9 cellular contexts compared by ENCODE assay signal in genomic region chrX:49308604-49309269, GRCh38. TPM values are rescaled to one million over a fixed set of nuclear protein-coding genes. Genes with fewer than 3 reads are reported as not detected.
DNase-seq lines count a peak whose midpoint lies in the region; ATAC-seq and TF ChIP-seq lines count a peak whose summit lies in the region.
"Had no signal": no experiment of that assay in that cellular context is flagged by ENCODE, and none has a peak within 500 bp of the region (broad histone marks: within the 10 kb centered on the region; RNA-seq: fewer than 3 reads in every experiment).

No MANE protein-coding gene starts in this region.

- H3K36me3 ChIP-seq in heart right ventricle (no peaks in the 10 kb centered on the region), skeletal muscle tissue (ENCODE audit: control insufficient read depth in 3 of 3, insufficient read depth in 3 of 3, low read length in 3 of 3) (no peaks in the 10 kb centered on the region)

- H3K4me1 ChIP-seq in heart right ventricle (peaks cover 0 to 21% (median 5%) of the 10 kb centered on the region in 9 donors), skeletal muscle tissue (ENCODE audit: control insufficient read depth in 3 of 3, insufficient read depth in 3 of 3, low read length in 3 of 3) (peaks cover 2 to 7% (median 3%) of the 10 kb centered on the region in 3 donors)

- CTCF ChIA-PET in activated CD4-positive, alpha-beta T cell treated with anti-CD3 and anti-CD28 coated beads, Interleukin-2, amount 10 ng/mL, durations not matched to agents 7 days and 5 days (lab: Charles Lee) = no interaction called here

- H3K9me3 ChIP-seq in heart right ventricle (no peaks in the 10 kb centered on the region), skeletal muscle tissue (ENCODE audit: control insufficient read depth in 3 of 3, low read length in 3 of 3) (no peaks in the 10 kb centered on the region)

- intact Hi-C loops in heart right ventricle (cut with DNase I) = no loop called here

- peak overlapping the region; percentile 24 to 74 (median 57) for H3K9ac ChIP-seq in skeletal muscle tissue (ENCODE audit: low read depth in 1 of 3, low read length in 3 of 3)

- 48 to 57% methylated on average over 15 of the region's 15 CpGs for WGBS in heart right ventricle, 2 donors

- DNase-seq in HFFc6 = no peak
- DNase-seq in activated CD4-positive, alpha-beta T cell treated with anti-CD3 and anti-CD28 coated beads, Interleukin-2, amount 10 ng/mL, durations not matched to agents 7 days and 5 days = peak; percentile 50
- peak in 1 of 2 donors; percentile 17 for DNase-seq in heart right ventricle
- DNase-seq in NCI-H2029 treated with DMSO at 0.1 percent for 48 hours (lab: John Stamatoyannopoulos, UW) = no peak

- H3K4me3 ChIP-seq in heart right ventricle = peak overlapping the region; percentile 17 to 51 (median 44)
- peak overlapping the region; percentile 63 to 71 (median 70) for H3K4me3 ChIP-seq in skeletal muscle tissue (ENCODE audit: low read length in 3 of 3)

- peak overlapping the region; percentile 32 for H3K27ac Mint-ChIP-seq in HFFc6
- H3K27ac Mint-ChIP-seq in activated CD4-positive, alpha-beta T cell treated with anti-CD3 and anti-CD28 coated beads, Interleukin-2, amount 10 ng/mL, durations not matched to agents 7 days and 5 days = peak overlapping the region; percentile 95

- H3K36me3 Mint-ChIP-seq in HFFc6 (ENCODE audit: low read depth) = no peaks in the 10 kb centered on the region
- H3K36me3 Mint-ChIP-seq in activated CD4-positive, alpha-beta T cell treated with anti-CD3 and anti-CD28 coated beads, Interleukin-2, amount 10 ng/mL, durations not matched to agents 7 days and 5 days (ENCODE audit: low read depth) = no peaks in the 10 kb centered on the region

- POLR2A ChIA-PET in activated CD4-positive, alpha-beta T cell treated with anti-CD3 and anti-CD28 coated beads, Interleukin-2, amount 10 ng/mL, durations not matched to agents 7 days and 5 days (lab: Charles Lee) = no interaction called here

- peak; percentile 22 to 83 (median 77) for ATAC-seq in heart right ventricle
- no peak for ATAC-seq in HG02678 (IDR thresholded peaks at IDR 0.05; ENCODE audit: unreplicated experiment)
- no peak for ATAC-seq in HG02588 (IDR thresholded peaks at IDR 0.05; ENCODE audit: unreplicated experiment)
- ATAC-seq in GM18861 (IDR thresholded peaks at IDR 0.05; ENCODE audit: unreplicated experiment) = no peak

- no peaks in the 10 kb centered on the region for H3K9me3 Mint-ChIP-seq in HFFc6
- H3K9me3 Mint-ChIP-seq in activated CD4-positive, alpha-beta T cell treated with anti-CD3 and anti-CD28 coated beads, Interleukin-2, amount 10 ng/mL, durations not matched to agents 7 days and 5 days = no peaks in the 10 kb centered on the region

- H3K27me3 ChIP-seq in heart right ventricle (no peaks in the 10 kb centered on the region), skeletal muscle tissue (ENCODE audit: control insufficient read depth in 3 of 3, insufficient read depth in 3 of 3, low read length in 3 of 3) (no peaks in the 10 kb centered on the region)

- peaks cover 21% of the 10 kb centered on the region for H3K4me1 Mint-ChIP-seq in HFFc6 (ENCODE audit: low read depth)
- peaks cover 25% of the 10 kb centered on the region for H3K4me1 Mint-ChIP-seq in activated CD4-positive, alpha-beta T cell treated with anti-CD3 and anti-CD28 coated beads, Interleukin-2, amount 10 ng/mL, durations not matched to agents 7 days and 5 days

- peaks cover 4% of the 10 kb centered on the region for H3K27me3 Mint-ChIP-seq in HFFc6 (ENCODE audit: insufficient read depth)
- no peaks in the 10 kb centered on the region for H3K27me3 Mint-ChIP-seq in activated CD4-positive, alpha-beta T cell treated with anti-CD3 and anti-CD28 coated beads, Interleukin-2, amount 10 ng/mL, durations not matched to agents 7 days and 5 days

- H3K4me3 Mint-ChIP-seq in HFFc6 = peak overlapping the region; percentile 92
- peak overlapping the region; percentile 70 for H3K4me3 Mint-ChIP-seq in activated CD4-positive, alpha-beta T cell treated with anti-CD3 and anti-CD28 coated beads, Interleukin-2, amount 10 ng/mL, durations not matched to agents 7 days and 5 days

- TF ChIP-seq CTCF in HFFc6 (IDR thresholded peaks at IDR 0.05) (no peak), heart right ventricle (IDR thresholded peaks at IDR 0.05) (no peak)

- H3K27ac ChIP-seq in heart right ventricle (peak overlapping the region in 9 of 10 donors; percentile 13 to 77 (median 50)), skeletal muscle tissue (ENCODE audit: low read depth, low read length) (no peak overlapping the region)

RNA-seq across cellular contexts. Expression of gene GAGE10, which starts 5.3 kb away (rescaled TPM):
- not detected for total RNA-seq in HFFc6 (2021; fragmentation: NEBNext Ultra II Directional; extraction: Animal tissue kit (Norgen Biotek cat#: 25700))
- total RNA-seq in activated CD4-positive, alpha-beta T cell treated with anti-CD3 and anti-CD28 coated beads, Interleukin-2, amount 10 ng/mL, durations not matched to agents 7 days and 5 days = not detected
- not detected for total RNA-seq in heart right ventricle
- not detected for polyA plus RNA-seq in heart right ventricle
- not detected for total RNA-seq in skeletal muscle tissue
- total RNA-seq: dermis microvascular lymphatic vessel endothelial cell had no signal

RNA-seq across cellular contexts. Expression of gene GAGE12J, which starts 13.1 kb away (rescaled TPM):
- not detected for total RNA-seq in HFFc6 (2021; fragmentation: NEBNext Ultra II Directional; extraction: Animal tissue kit (Norgen Biotek cat#: 25700))
- total RNA-seq in activated CD4-positive, alpha-beta T cell treated with anti-CD3 and anti-CD28 coated beads, Interleukin-2, amount 10 ng/mL, durations not matched to agents 7 days and 5 days = not detected
- total RNA-seq in heart right ventricle (not detected), skeletal muscle tissue (not detected)
- not detected for polyA plus RNA-seq in heart right ventricle
- total RNA-seq: dermis microvascular lymphatic vessel endothelial cell had no signal

RNA-seq across cellular contexts. Expression of gene GAGE13, which starts 22.6 kb away (rescaled TPM):
- total RNA-seq in HFFc6 (2021; fragmentation: NEBNext Ultra II Directional; extraction: Animal tissue kit (Norgen Biotek cat#: 25700)) = not detected
- total RNA-seq in activated CD4-positive, alpha-beta T cell treated with anti-CD3 and anti-CD28 coated beads, Interleukin-2, amount 10 ng/mL, durations not matched to agents 7 days and 5 days = not detected
- total RNA-seq in heart right ventricle (not detected), skeletal muscle tissue (not detected)
- not detected for polyA plus RNA-seq in heart right ventricle
- total RNA-seq: dermis microvascular lymphatic vessel endothelial cell had no signal

RNA-seq across cellular contexts. Expression of gene PPP1R3F, which starts 39.1 kb away (rescaled TPM):
- total RNA-seq in HFFc6 (2021; fragmentation: NEBNext Ultra II Directional; extraction: Animal tissue kit (Norgen Biotek cat#: 25700)) = 1 to 10 TPM; 2.4 to 4.5 (median 4.1) TPM
- 10 to 100 TPM; 11.2 to 12.3 TPM for total RNA-seq in activated CD4-positive, alpha-beta T cell treated with anti-CD3 and anti-CD28 coated beads, Interleukin-2, amount 10 ng/mL, durations not matched to agents 7 days and 5 days
- total RNA-seq in heart right ventricle = 10 to 100 TPM; 16.1 to 26.0 (median 19.8) TPM
- polyA plus RNA-seq in heart right ventricle = 10 to 100 TPM; 10.8 to 23.1 TPM
- 6.8 TPM for total RNA-seq in skeletal muscle tissue

RNA-seq across cellular contexts. Expression of gene FOXP3, which starts 44.2 kb away (rescaled TPM):
- total RNA-seq in HFFc6 (2021; fragmentation: NEBNext Ultra II Directional; extraction: Animal tissue kit (Norgen Biotek cat#: 25700)) = under 1 TPM in 3 of 6 experiments, not detected in 3; 0.09 to 0.16 (median 0.14) TPM
- 10 to 100 TPM; 12.8 to 13.0 TPM for total RNA-seq in activated CD4-positive, alpha-beta T cell treated with anti-CD3 and anti-CD28 coated beads, Interleukin-2, amount 10 ng/mL, durations not matched to agents 7 days and 5 days
- total RNA-seq in heart right ventricle (1 to 10 TPM in 1 of 10 donors, not detected in 9; 1.2 TPM), skeletal muscle tissue (not detected)
- under 1 TPM in 1 of 2 donors, not detected in 1; 0.04 TPM for polyA plus RNA-seq in heart right ventricle
- total RNA-seq: dermis microvascular lymphatic vessel endothelial cell had no signal

Comparison
In these comparisons a context has a peak if more than half of its experiments do, and no peak if none do; other contexts are left out.
1. ATAC-seq: peak in heart right ventricle (8 of 8); none in HG02678 (single experiment), HG02588 (single experiment) and GM18861 (single experiment).